In genomic region chr4:15153662-15154061, GRCh38 we compare ENCODE assay signal across 1 cellular context.
A peak's percentile ranks its signal among the peaks of the same experiment; 100 is the strongest.
TF ChIP-seq lines count a peak whose summit lies in the region.

No MANE protein-coding gene starts in this region.

TF ChIP-seq in K562, 482 proteins besides CTCF, POLR2A, EP300 and RAD21 (continued from another document and continues in another):
- TF ChIP-seq ZNF592 (IDR thresholded peaks at IDR 0.05) = peak; percentile 86; the same call in 1 of the 2 replicates
- TF ChIP-seq SIX5 (IDR thresholded peaks at IDR 0.05; ENCODE audit: borderline replicate concordance in 1 of 2, insufficient read depth in 1 of 2, low read depth in 1 of 2, low read length in 2 of 2) = no peak
- TF ChIP-seq TEAD1 (CRISPR knock-in tag; IDR thresholded peaks at IDR 0.05) = no peak
- no peak for TF ChIP-seq ZNF445 (CRISPR knock-in tag; IDR thresholded peaks at IDR 0.05; ENCODE audit: low read depth)
- TF ChIP-seq CBX1 (IDR thresholded peaks at IDR 0.05; ENCODE audit: low read depth) = no peak
- no peak for TF ChIP-seq RREB1 (CRISPR knock-in tag; IDR thresholded peaks at IDR 0.05)
- no peak for TF ChIP-seq SPI1 (IDR thresholded peaks at IDR 0.05; ENCODE audit: borderline replicate concordance, low read depth, low read length)
- peak in 1 of 2 experiments; percentile 58; a peak in 1 of 4 replicates for TF ChIP-seq TBL1XR1 (IDR thresholded peaks at IDR 0.05; ENCODE audit: low read length in 2 of 2)
- TF ChIP-seq ELF1 (tag; IDR thresholded peaks at IDR 0.05) = 0 out of 2 replicates have a peak, but pooled peaks have one; percentile 27
- peak; percentile 12 to 82; a peak in 2 of 4 replicates for TF ChIP-seq RCOR1 (IDR thresholded peaks at IDR 0.05; ENCODE audit: borderline replicate concordance in 1 of 2, low read depth in 2 of 2, low read length in 2 of 2)
- TF ChIP-seq, protein P1, sequence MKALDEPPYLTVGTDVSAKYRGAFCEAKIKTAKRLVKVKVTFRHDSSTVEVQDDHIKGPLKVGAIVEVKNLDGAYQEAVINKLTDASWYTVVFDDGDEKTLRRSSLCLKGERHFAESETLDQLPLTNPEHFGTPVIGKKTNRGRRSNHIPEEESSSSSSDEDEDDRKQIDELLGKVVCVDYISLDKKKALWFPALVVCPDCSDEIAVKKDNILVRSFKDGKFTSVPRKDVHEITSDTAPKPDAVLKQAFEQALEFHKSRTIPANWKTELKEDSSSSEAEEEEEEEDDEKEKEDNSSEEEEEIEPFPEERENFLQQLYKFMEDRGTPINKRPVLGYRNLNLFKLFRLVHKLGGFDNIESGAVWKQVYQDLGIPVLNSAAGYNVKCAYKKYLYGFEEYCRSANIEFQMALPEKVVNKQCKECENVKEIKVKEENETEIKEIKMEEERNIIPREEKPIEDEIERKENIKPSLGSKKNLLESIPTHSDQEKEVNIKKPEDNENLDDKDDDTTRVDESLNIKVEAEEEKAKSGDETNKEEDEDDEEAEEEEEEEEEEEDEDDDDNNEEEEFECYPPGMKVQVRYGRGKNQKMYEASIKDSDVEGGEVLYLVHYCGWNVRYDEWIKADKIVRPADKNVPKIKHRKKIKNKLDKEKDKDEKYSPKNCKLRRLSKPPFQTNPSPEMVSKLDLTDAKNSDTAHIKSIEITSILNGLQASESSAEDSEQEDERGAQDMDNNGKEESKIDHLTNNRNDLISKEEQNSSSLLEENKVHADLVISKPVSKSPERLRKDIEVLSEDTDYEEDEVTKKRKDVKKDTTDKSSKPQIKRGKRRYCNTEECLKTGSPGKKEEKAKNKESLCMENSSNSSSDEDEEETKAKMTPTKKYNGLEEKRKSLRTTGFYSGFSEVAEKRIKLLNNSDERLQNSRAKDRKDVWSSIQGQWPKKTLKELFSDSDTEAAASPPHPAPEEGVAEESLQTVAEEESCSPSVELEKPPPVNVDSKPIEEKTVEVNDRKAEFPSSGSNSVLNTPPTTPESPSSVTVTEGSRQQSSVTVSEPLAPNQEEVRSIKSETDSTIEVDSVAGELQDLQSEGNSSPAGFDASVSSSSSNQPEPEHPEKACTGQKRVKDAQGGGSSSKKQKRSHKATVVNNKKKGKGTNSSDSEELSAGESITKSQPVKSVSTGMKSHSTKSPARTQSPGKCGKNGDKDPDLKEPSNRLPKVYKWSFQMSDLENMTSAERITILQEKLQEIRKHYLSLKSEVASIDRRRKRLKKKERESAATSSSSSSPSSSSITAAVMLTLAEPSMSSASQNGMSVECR (CRISPR knock-in tag; IDR thresholded peaks at IDR 0.05) = no peak
- TF ChIP-seq GABPB1 (CRISPR knock-in tag; IDR thresholded peaks at IDR 0.05) = no peak
- TF ChIP-seq CBX2 (IDR thresholded peaks at IDR 0.05; ENCODE audit: insufficient read depth, low read length, poor library complexity, severe bottlenecking) = no peak
- peak in 1 of 2 experiments; percentile 93; a peak in 2 of 4 replicates for TF ChIP-seq HDAC1 (IDR thresholded peaks at IDR 0.05)
- TF ChIP-seq MAFK (IDR thresholded peaks at IDR 0.05; ENCODE audit: low read length) = peak; percentile 73; the same call in 1 of the 2 replicates
- TF ChIP-seq RBM25 (IDR thresholded peaks at IDR 0.05; ENCODE audit: low read depth, low read length, severe bottlenecking) = no peak
- no peak for TF ChIP-seq ZKSCAN3 (CRISPR knock-in tag; IDR thresholded peaks at IDR 0.05)
- TF ChIP-seq SMAD4 (CRISPR knock-in tag; conservative IDR thresholded peaks at IDR 0.05) = peak; percentile 37; the same call in 1 of the 2 replicates
- no peak for TF ChIP-seq ZNF311 (CRISPR knock-in tag; IDR thresholded peaks at IDR 0.05)
- no peak for TF ChIP-seq MBD2 (IDR thresholded peaks at IDR 0.05; ENCODE audit: borderline replicate concordance, low read depth)
- TF ChIP-seq TCF7 (IDR thresholded peaks at IDR 0.05; ENCODE audit: borderline replicate concordance) = no peak
- TF ChIP-seq, protein P2, sequence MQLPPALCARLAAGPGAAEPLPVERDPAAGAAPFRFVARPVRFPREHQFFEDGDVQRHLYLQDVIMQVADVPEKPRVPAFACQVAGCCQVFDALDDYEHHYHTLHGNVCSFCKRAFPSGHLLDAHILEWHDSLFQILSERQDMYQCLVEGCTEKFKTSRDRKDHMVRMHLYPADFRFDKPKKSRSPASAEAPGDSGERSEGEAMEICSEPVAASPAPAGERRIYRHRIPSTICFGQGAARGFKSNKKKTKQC (CRISPR knock-in tag; IDR thresholded peaks at IDR 0.05) = no peak
- TF ChIP-seq MCM3 (IDR thresholded peaks at IDR 0.05) = no peak
- no peak for TF ChIP-seq ZNF699 (CRISPR knock-in tag; IDR thresholded peaks at IDR 0.05; ENCODE audit: insufficient replicate concordance)
- TF ChIP-seq, protein P3, sequence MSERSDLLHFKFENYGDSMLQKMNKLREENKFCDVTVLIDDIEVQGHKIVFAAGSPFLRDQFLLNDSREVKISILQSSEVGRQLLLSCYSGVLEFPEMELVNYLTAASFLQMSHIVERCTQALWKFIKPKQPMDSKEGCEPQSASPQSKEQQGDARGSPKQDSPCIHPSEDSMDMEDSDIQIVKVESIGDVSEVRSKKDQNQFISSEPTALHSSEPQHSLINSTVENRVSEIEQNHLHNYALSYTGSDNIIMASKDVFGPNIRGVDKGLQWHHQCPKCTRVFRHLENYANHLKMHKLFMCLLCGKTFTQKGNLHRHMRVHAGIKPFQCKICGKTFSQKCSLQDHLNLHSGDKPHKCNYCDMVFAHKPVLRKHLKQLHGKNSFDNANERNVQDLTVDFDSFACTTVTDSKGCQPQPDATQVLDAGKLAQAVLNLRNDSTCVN (CRISPR knock-in tag; IDR thresholded peaks at IDR 0.05) = no peak
- 0 out of 2 replicates have a peak, but pooled peaks have one; percentile 11 for TF ChIP-seq RAD51 (IDR thresholded peaks at IDR 0.05; ENCODE audit: borderline replicate concordance, low read depth)
- no peak for TF ChIP-seq ZNF347 (CRISPR knock-in tag; IDR thresholded peaks at IDR 0.05; ENCODE audit: low read depth)
- TF ChIP-seq, protein P4, sequence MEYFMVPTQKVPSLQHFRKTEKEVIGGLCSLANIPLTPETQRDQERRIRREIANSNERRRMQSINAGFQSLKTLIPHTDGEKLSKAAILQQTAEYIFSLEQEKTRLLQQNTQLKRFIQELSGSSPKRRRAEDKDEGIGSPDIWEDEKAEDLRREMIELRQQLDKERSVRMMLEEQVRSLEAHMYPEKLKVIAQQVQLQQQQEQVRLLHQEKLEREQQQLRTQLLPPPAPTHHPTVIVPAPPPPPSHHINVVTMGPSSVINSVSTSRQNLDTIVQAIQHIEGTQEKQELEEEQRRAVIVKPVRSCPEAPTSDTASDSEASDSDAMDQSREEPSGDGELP (CRISPR knock-in tag; IDR thresholded peaks at IDR 0.05; ENCODE audit: borderline replicate concordance) = no peak
- no peak for TF ChIP-seq PHB2 (IDR thresholded peaks at IDR 0.05; ENCODE audit: low read depth)
- TF ChIP-seq ZNF316 (IDR thresholded peaks at IDR 0.05) = peak; percentile 92
- TF ChIP-seq ZNF140 (CRISPR knock-in tag; IDR thresholded peaks at IDR 0.05) = no peak
- no peak for TF ChIP-seq ZNF41 (CRISPR knock-in tag; conservative IDR thresholded peaks at IDR 0.05)
- peak; percentile 94 for TF ChIP-seq LEF1 (IDR thresholded peaks at IDR 0.05)
- 0 out of 2 replicates have a peak, but pooled peaks have one; percentile 54 for TF ChIP-seq NCOA1 (IDR thresholded peaks at IDR 0.05; ENCODE audit: low read depth)
- TF ChIP-seq ATF7 (IDR thresholded peaks at IDR 0.05) = 0 out of 2 replicates have a peak, but pooled peaks have one; percentile 42
- no peak for TF ChIP-seq NR2F6 (CRISPR knock-in tag; IDR thresholded peaks at IDR 0.05)
- TF ChIP-seq ADNP (tag; IDR thresholded peaks at IDR 0.05) = no peak
- TF ChIP-seq BRD9 (IDR thresholded peaks at IDR 0.05; ENCODE audit: low read depth, partially characterized antibody) = peak; percentile 92
- peak; percentile 53 for TF ChIP-seq EGR1 (conservative IDR thresholded peaks at IDR 0.05)
- TF ChIP-seq ATF3 (IDR thresholded peaks at IDR 0.05) = peak; percentile 85
- no peak for TF ChIP-seq ATF3 (CRISPR knock-in tag; conservative IDR thresholded peaks at IDR 0.05)
- TF ChIP-seq, protein P5, sequence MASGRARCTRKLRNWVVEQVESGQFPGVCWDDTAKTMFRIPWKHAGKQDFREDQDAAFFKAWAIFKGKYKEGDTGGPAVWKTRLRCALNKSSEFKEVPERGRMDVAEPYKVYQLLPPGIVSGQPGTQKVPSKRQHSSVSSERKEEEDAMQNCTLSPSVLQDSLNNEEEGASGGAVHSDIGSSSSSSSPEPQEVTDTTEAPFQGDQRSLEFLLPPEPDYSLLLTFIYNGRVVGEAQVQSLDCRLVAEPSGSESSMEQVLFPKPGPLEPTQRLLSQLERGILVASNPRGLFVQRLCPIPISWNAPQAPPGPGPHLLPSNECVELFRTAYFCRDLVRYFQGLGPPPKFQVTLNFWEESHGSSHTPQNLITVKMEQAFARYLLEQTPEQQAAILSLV (tag; IDR thresholded peaks at IDR 0.05) = no peak
- TF ChIP-seq, protein P6, sequence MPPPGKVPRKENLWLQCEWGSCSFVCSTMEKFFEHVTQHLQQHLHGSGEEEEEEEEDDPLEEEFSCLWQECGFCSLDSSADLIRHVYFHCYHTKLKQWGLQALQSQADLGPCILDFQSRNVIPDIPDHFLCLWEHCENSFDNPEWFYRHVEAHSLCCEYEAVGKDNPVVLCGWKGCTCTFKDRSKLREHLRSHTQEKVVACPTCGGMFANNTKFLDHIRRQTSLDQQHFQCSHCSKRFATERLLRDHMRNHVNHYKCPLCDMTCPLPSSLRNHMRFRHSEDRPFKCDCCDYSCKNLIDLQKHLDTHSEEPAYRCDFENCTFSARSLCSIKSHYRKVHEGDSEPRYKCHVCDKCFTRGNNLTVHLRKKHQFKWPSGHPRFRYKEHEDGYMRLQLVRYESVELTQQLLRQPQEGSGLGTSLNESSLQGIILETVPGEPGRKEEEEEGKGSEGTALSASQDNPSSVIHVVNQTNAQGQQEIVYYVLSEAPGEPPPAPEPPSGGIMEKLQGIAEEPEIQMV (tag; conservative IDR thresholded peaks at IDR 0.05; ENCODE audit: low read depth) = no peak
- TF ChIP-seq RBM15 (IDR thresholded peaks at IDR 0.05; ENCODE audit: insufficient read depth, low read length) = no peak
- no peak for TF ChIP-seq GTF2A2 (tag; IDR thresholded peaks at IDR 0.05)
